16 cellular contexts compared by ENCODE assay signal in the genomic region with DNA sequence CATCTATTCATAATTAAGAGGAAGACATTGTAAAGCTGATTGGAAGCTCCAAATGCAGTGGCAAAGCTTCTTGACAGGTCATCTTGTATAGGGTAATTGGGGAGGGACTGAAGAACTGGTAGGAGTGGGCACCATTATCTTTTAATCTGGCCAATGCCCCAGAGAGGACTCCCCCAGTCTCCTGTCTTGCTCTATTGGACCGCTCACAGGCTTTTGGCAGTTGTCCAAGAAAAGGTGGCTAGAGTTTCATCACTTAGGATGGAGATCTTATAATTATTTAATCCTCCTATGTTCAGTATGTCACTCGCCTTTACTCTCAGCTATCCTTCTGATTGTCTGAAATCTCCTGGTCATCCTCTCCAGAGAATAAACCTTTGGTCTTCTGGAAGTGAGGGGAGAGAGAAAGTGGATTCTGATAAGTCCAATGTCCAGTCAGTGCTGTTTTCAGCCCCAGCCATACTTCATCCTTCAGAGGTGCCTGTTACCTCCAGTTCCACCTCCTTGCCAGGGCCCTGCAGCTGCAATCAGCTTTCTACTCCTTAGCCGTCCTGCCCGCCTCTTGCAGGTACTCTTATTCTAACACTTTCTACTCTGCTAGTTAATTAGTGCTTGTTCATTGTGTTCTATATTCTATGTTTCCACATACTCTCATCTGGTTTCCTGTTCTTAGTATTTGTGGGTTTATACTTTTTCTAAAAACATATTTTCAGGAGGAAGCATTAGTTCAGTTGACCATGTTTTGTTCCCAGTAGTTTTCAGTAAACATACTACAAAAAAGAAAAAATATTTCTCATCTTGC.
DNase-seq lines count a peak whose midpoint lies in the region; ATAC-seq and TF ChIP-seq lines count a peak whose summit lies in the region.
"Had no signal": no experiment of that assay in that cellular context is flagged by ENCODE, and none has a peak within 500 bp of the region (broad histone marks: within the 10 kb centered on the region; RNA-seq: fewer than 3 reads in every experiment).

No MANE protein-coding gene starts in this region.

- no peaks in the 10 kb centered on the region for H3K36me3 ChIP-seq in breast epithelium
- no peaks in the 10 kb centered on the region for H3K36me3 ChIP-seq in mammary epithelial cell (ENCODE audit: insufficient read depth, low read length)
- H3K36me3 ChIP-seq: upper lobe of right lung had no signal

- POLR2A ChIA-PET in MCF 10A (lab: Yijun Ruan, JAX): no interaction called here

- no peak overlapping the region for H2AFZ ChIP-seq in mammary epithelial cell (ENCODE audit: low read depth, low read length)

- no peak for TF ChIP-seq POLR2A in breast epithelium (IDR thresholded peaks at IDR 0.05)

- BruUV-seq in MCF 10A (replicated peaks; lab: Mats Ljungman, UMichigan) (no TSS peak), mammary epithelial cell (replicated peaks; lab: Mats Ljungman, UMichigan) (no TSS peak)

- H3K9me3 Mint-ChIP-seq in MCF 10A (ENCODE audit: unreplicated experiment): no peaks in the 10 kb centered on the region
- H3K9me3 Mint-ChIP-seq: CD4-positive, CD25-positive, alpha-beta regulatory T cell; nephron had no signal

- TF ChIP-seq CTCF in MCF 10A (IDR thresholded peaks at IDR 0.05; ENCODE audit: unreplicated experiment) (no peak), breast epithelium (IDR thresholded peaks at IDR 0.05) (no peak), mammary epithelial cell (conservative IDR thresholded peaks at IDR 0.05 in 1 of 2, IDR thresholded peaks at IDR 0.05 in 1 of 2; ENCODE audit: extremely low read depth in 1 of 2, insufficient read depth in 1 of 2, low read depth in 1 of 2, low read length in 2 of 2) (no peak)

- dilution Hi-C loops in mammary epithelial cell (cut with HindIII; ENCODE audit: low sequenced_read_pairs): no loop called here

- H3K9ac ChIP-seq in mammary epithelial cell (ENCODE audit: insufficient read depth, low read length): no peak overlapping the region

- H3K27ac ChIP-seq in breast epithelium (no peak overlapping the region), mammary epithelial cell (ENCODE audit: insufficient read depth, low read depth, low read length) (no peak overlapping the region)
- H3K27ac ChIP-seq: upper lobe of right lung had no signal

- in situ Hi-C loops in mammary epithelial cell (cut with MboI; ENCODE audit: low sequenced_read_pairs in 2 of 2): no loop called here

- WGBS in mammary epithelial cell (ENCODE audit: low coverage, missing lambda C conversion rate): 72% methylated on average over 3 of the region's 4 CpGs

- ATAC-seq in GM21737 (IDR thresholded peaks at IDR 0.05; ENCODE audit: unreplicated experiment): peak; percentile 77
- peak; percentile 63 for ATAC-seq in HG03432 (IDR thresholded peaks at IDR 0.05; ENCODE audit: unreplicated experiment)
- ATAC-seq: upper lobe of right lung had no signal

- H4K20me1 ChIP-seq in mammary epithelial cell (ENCODE audit: insufficient read depth, low read length): no peaks in the 10 kb centered on the region

- H3K4me1 Mint-ChIP-seq in MCF 10A (ENCODE audit: insufficient read depth, unreplicated experiment): no peaks in the 10 kb centered on the region
- H3K4me1 Mint-ChIP-seq: nephron had no signal

- no peaks in the 10 kb centered on the region for H3K79me2 ChIP-seq in mammary epithelial cell (ENCODE audit: insufficient read depth, low read length)

- CTCF ChIA-PET in MCF 10A (lab: Yijun Ruan, JAX) (no interaction called here), mammary epithelial cell (lab: Charles Lee; ENCODE audit: low non-redundant PET) (no interaction called here)

- H3K27me3 Mint-ChIP-seq in MCF 10A (ENCODE audit: insufficient read depth, unreplicated experiment): no peaks in the 10 kb centered on the region
- H3K27me3 Mint-ChIP-seq: CD4-positive, CD25-positive, alpha-beta regulatory T cell had no signal

- H3K9me3 ChIP-seq in breast epithelium (no peaks in the 10 kb centered on the region), mammary epithelial cell (replicated peaks; ENCODE audit: insufficient read depth, low read length) (no peaks in the 10 kb centered on the region)
- H3K9me3 ChIP-seq: upper lobe of right lung had no signal

- no peak overlapping the region for H3K4me3 ChIP-seq in breast epithelium
- H3K4me3 ChIP-seq in mammary epithelial cell (replicated peaks in 1 of 3; ENCODE audit: insufficient read depth in 1 of 3, low read depth in 2 of 3, low read length in 3 of 3): no peak overlapping the region
- H3K4me3 ChIP-seq: upper lobe of right lung had no signal

- H3K27me3 ChIP-seq in breast epithelium (no peaks in the 10 kb centered on the region), mammary epithelial cell (ENCODE audit: insufficient read depth, low read length) (no peaks in the 10 kb centered on the region)
- H3K27me3 ChIP-seq: upper lobe of right lung had no signal

- H3K4me2 ChIP-seq in mammary epithelial cell (ENCODE audit: insufficient read depth, low read depth, low read length): no peak overlapping the region

- no peak overlapping the region for H3K4me3 Mint-ChIP-seq in MCF 10A (ENCODE audit: unreplicated experiment)
- H3K4me3 Mint-ChIP-seq: CD4-positive, CD25-positive, alpha-beta regulatory T cell; nephron had no signal

- DNase-seq in MCF 10A (ENCODE audit: unreplicated experiment) (peak; percentile 20), breast epithelium (ENCODE audit: low spot score in 2 of 2) (no peak), kidney tubule cell (ENCODE audit: low spot score) (peak; percentile 11), NCI-H187 treated with DMSO at 0.1 percent for 48 hours (lab: John Stamatoyannopoulos, UW) (no peak), mammary epithelial cell (no peak), T1000 (lab: John Stamatoyannopoulos, UW) (no peak)
- DNase-seq: activated naive CD4-positive, alpha-beta T cell treated with Interleukin-2 at 50 U/mL for 16 hours; aorta; CD4-positive, CD25-positive, alpha-beta regulatory T cell; hypothalamus; stimulated activated CD4-positive, alpha-beta T cell treated with anti-CD3 and anti-CD28 coated beads, Interleukin-4, amount 100 ng/mL, for 1 hour; SW 1271; upper lobe of right lung had no signal

- H3K4me1 ChIP-seq in breast epithelium (no peaks in the 10 kb centered on the region), mammary epithelial cell (ENCODE audit: insufficient read depth, low read length) (no peaks in the 10 kb centered on the region)
- H3K4me1 ChIP-seq: upper lobe of right lung had no signal

- H3K36me3 Mint-ChIP-seq in MCF 10A (ENCODE audit: insufficient read depth, unreplicated experiment): peaks cover 17% of the 10 kb centered on the region
- H3K36me3 Mint-ChIP-seq: CD4-positive, CD25-positive, alpha-beta regulatory T cell had no signal

- intact Hi-C loops in MCF 10A (cut with micrococcal nuclease) (no loop called here), breast epithelium (cut with DNase I; ENCODE audit: low total_unique reads) (no loop called here), mammary epithelial cell (cut with micrococcal nuclease) (no loop called here)

- H3K27ac Mint-ChIP-seq in MCF 10A (ENCODE audit: low read depth, unreplicated experiment): no peak overlapping the region
- H3K27ac Mint-ChIP-seq: CD4-positive, CD25-positive, alpha-beta regulatory T cell; nephron had no signal

Comparison
In these comparisons a context has a peak if more than half of its experiments do, and no peak if none do; other contexts are left out.
1. DNase-seq: peak in MCF 10A (single experiment) and kidney tubule cell (single experiment); none in breast epithelium (0 of 2), NCI-H187 treated with DMSO at 0.1 percent for 48 hours (single experiment), mammary epithelial cell (single experiment) and T1000 (single experiment).